Comparison of ENCODE assay signal across 29 cellular contexts in the genomic region with DNA sequence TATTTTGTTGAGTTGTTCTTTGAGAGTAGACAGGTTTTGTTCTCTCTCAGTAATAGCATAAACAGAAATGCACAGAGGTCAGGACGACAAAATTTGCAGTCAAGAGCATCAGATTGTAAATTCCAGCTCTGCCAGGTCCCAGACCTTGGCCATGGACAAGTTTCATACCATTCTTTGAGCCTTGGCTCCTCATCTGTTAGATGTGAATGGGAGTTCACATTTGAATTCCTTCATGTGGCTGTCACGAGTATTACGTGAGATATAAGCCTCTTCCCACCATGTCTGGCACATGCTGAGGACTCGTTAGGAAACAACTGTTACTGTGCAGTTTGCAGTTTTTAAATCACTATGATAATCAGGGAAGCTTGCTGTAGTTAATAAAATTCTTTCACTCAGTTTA.
DNase-seq lines count a peak whose midpoint lies in the region; FAIRE-seq and TF ChIP-seq lines count a peak whose summit lies in the region.
"Had no signal": no experiment of that assay in that cellular context is flagged by ENCODE, and none has a peak within 500 bp of the region (broad histone marks: within the 10 kb centered on the region; RNA-seq: fewer than 3 reads in every experiment).

No MANE protein-coding gene starts in this region.

- H4K12ac ChIP-seq in trophoblast cell (ENCODE audit: low read depth, low read length), result no peak overlapping the region

- H2AFZ ChIP-seq in GM23248 (no peak overlapping the region), keratinocyte (ENCODE audit: control insufficient read depth, low read length) (no peak overlapping the region), Karpas-422 (ENCODE audit: low read length) (no peak overlapping the region), trophoblast cell (ENCODE audit: insufficient read depth, low read length, poor library complexity) (no peak overlapping the region)

- peak; percentile 26 for FAIRE-seq in keratinocyte (lab: Jason Lieb, UNC)
- FAIRE-seq: A549, RCC 7860 had no signal

- no peak overlapping the region for H3K18ac ChIP-seq in trophoblast cell (ENCODE audit: low read length)

- dilution Hi-C loops in keratinocyte (cut with MboI; ENCODE audit: extremely low pct_ligation_motif_present, low sequenced_read_pairs), result no loop called here

- in situ Hi-C loops in GM23248 (cut with MboI), result no loop called here

- no peak overlapping the region for H2AK5ac ChIP-seq in trophoblast cell (ENCODE audit: low read length)

- H2BK5ac ChIP-seq in trophoblast cell (ENCODE audit: low read depth, low read length, poor library complexity), result no peak overlapping the region

- DNase-seq in AG08396 (ENCODE audit: low spot score) (peak; percentile 5), GM23248 (peak; percentile 80), amniotic epithelial cell (ENCODE audit: low read depth) (peak; percentile 56), keratinocyte (ENCODE audit: low read depth, low spot score) (no peak), NCI-H2029 treated with DMSO at 0.1 percent for 48 hours (lab: John Stamatoyannopoulos, UW) (no peak), Karpas-422 (no peak), trophoblast cell (no peak), mesothelial cell of epicardium (ENCODE audit: low spot score in 2 of 2, unreplicated experiment in 2 of 2) (no peak)
- DNase-seq: activated CD4-positive, alpha-beta T cell treated with anti-CD3 and anti-CD28 coated beads for 4 hours; activated naive CD4-positive, alpha-beta T cell treated with anti-CD3 and anti-CD28 coated beads for 36 hours; activated T-cell treated with anti-CD3 and anti-CD28 coated beads, Interleukin-2, amount 50 U/mL, for 4 hours; amygdala; cortex of kidney; EL; endodermal cell; mammary epithelial cell; MG63; NCI-H2107; NCI-H510A; stimulated activated CD4-positive, alpha-beta T cell treated with anti-CD3 and anti-CD28 coated beads, Interleukin-1b, Interleukin-23, amount 100 ng/mL, for 48 hours; T-helper 17 cell had no signal

- H3K9me2 ChIP-seq in GM23248 (ENCODE audit: insufficient read depth) (no peaks in the 10 kb centered on the region), Karpas-422 (replicated peaks; ENCODE audit: insufficient read depth, low read length) (no peaks in the 10 kb centered on the region)

- H3K14ac ChIP-seq in trophoblast cell (ENCODE audit: low read length), result no peak overlapping the region

- H3K36me3 Mint-ChIP-seq in mesothelial cell of epicardium, result peaks cover 4% of the 10 kb centered on the region
- H3K36me3 Mint-ChIP-seq: stimulated activated effector memory CD8-positive, alpha-beta T cell treated with anti-CD3 and anti-CD28 coated beads, Interleukin-12 subunit alpha, Interleukin-12 subunit beta, amount 100 ng/mL, for 72 hours had no signal

- H3K4me1 ChIP-seq in GM23248 (ENCODE audit: insufficient read depth) (peaks cover 36% of the 10 kb centered on the region), keratinocyte (ENCODE audit: control insufficient read depth, extremely low read depth, insufficient read depth, low read length) (peaks cover 14% of the 10 kb centered on the region), Karpas-422 (ENCODE audit: low read length) (no peaks in the 10 kb centered on the region), trophoblast cell (ENCODE audit: control insufficient read depth in 1 of 2, insufficient read depth in 2 of 2, low read length in 2 of 2) (no peaks in the 10 kb centered on the region)
- H3K4me1 ChIP-seq: A549 had no signal

- H3K79me2 ChIP-seq in GM23248 (ENCODE audit: insufficient read depth), result no peaks in the 10 kb centered on the region
- no peaks in the 10 kb centered on the region for H3K79me2 ChIP-seq in keratinocyte (ENCODE audit: control insufficient read depth, insufficient read depth, low read length)
- H3K79me2 ChIP-seq in Karpas-422 (ENCODE audit: low read length), result no peaks in the 10 kb centered on the region
- H3K79me2 ChIP-seq in trophoblast cell (ENCODE audit: control insufficient read depth, insufficient read depth, low read length, poor library complexity), result no peaks in the 10 kb centered on the region

- H3K27ac ChIP-seq in GM23248, result peak overlapping the region; percentile 30
- no peak overlapping the region for H3K27ac ChIP-seq in keratinocyte (ENCODE audit: control insufficient read depth, insufficient read depth, low read length)
- H3K27ac ChIP-seq in Karpas-422 (ENCODE audit: low read length), result no peak overlapping the region
- no peak overlapping the region for H3K27ac ChIP-seq in trophoblast cell (ENCODE audit: low read depth, low read length)
- H3K27ac ChIP-seq: A549, C4-2B, cardiac muscle cell, esophagus muscularis mucosa, neutrophil had no signal

- H4K20me1 ChIP-seq in GM23248 (ENCODE audit: insufficient read depth), result no peaks in the 10 kb centered on the region
- no peaks in the 10 kb centered on the region for H4K20me1 ChIP-seq in keratinocyte (ENCODE audit: control insufficient read depth, extremely low read depth, insufficient read depth, low read length)
- H4K20me1 ChIP-seq in Karpas-422 (ENCODE audit: insufficient read depth, low read depth, low read length), result no peaks in the 10 kb centered on the region

- peak overlapping the region; percentile 53 for H3K4me2 ChIP-seq in GM23248 (ENCODE audit: unreplicated experiment)
- H3K4me2 ChIP-seq in keratinocyte (ENCODE audit: control insufficient read depth, extremely low read depth, insufficient read depth, low read depth, low read length), result no peak overlapping the region
- H3K4me2 ChIP-seq in Karpas-422 (ENCODE audit: low read depth, low read length, poor library complexity, severe bottlenecking), result no peak overlapping the region
- H3K4me2 ChIP-seq in trophoblast cell (ENCODE audit: low read length), result no peak overlapping the region
- H3K4me2 ChIP-seq: A549 had no signal

- H3K27ac Mint-ChIP-seq in mesothelial cell of epicardium, result no peak overlapping the region
- H3K27ac Mint-ChIP-seq: activated naive CD4-positive, alpha-beta T cell treated with anti-CD3 and anti-CD28 coated beads for 36 hours; endodermal cell; progenitor cell of endocrine pancreas; stimulated activated effector memory CD8-positive, alpha-beta T cell treated with anti-CD3 and anti-CD28 coated beads, Interleukin-12 subunit alpha, Interleukin-12 subunit beta, amount 100 ng/mL, for 72 hours; T-helper 17 cell had no signal

- H3K27me3 Mint-ChIP-seq in mesothelial cell of epicardium (ENCODE audit: low read depth), result no peaks in the 10 kb centered on the region
- H3K27me3 Mint-ChIP-seq: progenitor cell of endocrine pancreas, T-helper 17 cell had no signal

- no peak overlapping the region for H4K8ac ChIP-seq in trophoblast cell (ENCODE audit: low read depth, low read length)

- H2BK12ac ChIP-seq in trophoblast cell (ENCODE audit: low read length), result no peak overlapping the region

- H3K9ac ChIP-seq in GM23248, result no peak overlapping the region
- no peak overlapping the region for H3K9ac ChIP-seq in keratinocyte (ENCODE audit: control insufficient read depth, extremely low read depth, insufficient read depth, low read length)
- no peak overlapping the region for H3K9ac ChIP-seq in Karpas-422 (ENCODE audit: low read length)
- no peak overlapping the region for H3K9ac ChIP-seq in trophoblast cell (ENCODE audit: low read length)

- H3F3A ChIP-seq in GM23248 (ENCODE audit: insufficient read depth), result peaks cover 31% of the 10 kb centered on the region

- H3K9me3 Mint-ChIP-seq in mesothelial cell of epicardium, result peaks cover 18% of the 10 kb centered on the region

- H3K4me3 ChIP-seq in GM23248 (no peak overlapping the region), keratinocyte (ENCODE audit: control insufficient read depth in 2 of 3, extremely low read depth in 1 of 3, insufficient read depth in 2 of 3, low read depth in 1 of 3, low read length in 3 of 3) (no peak overlapping the region), Karpas-422 (ENCODE audit: low read length) (no peak overlapping the region), trophoblast cell (ENCODE audit: low read depth, low read length) (no peak overlapping the region)
- H3K4me3 ChIP-seq: A549, cardiac muscle cell, esophagus muscularis mucosa, MG63 had no signal

- H3K4ac ChIP-seq in trophoblast cell (ENCODE audit: low read depth, low read length), result no peak overlapping the region

- H3K79me1 ChIP-seq in trophoblast cell (ENCODE audit: low read length), result no peaks in the 10 kb centered on the region

- TF ChIP-seq CTCF in keratinocyte (optimal IDR thresholded peaks at IDR 0.05 in 1 of 3, IDR thresholded peaks at IDR 0.05 in 1 of 3, conservative IDR thresholded peaks at IDR 0.05 in 1 of 3; ENCODE audit: extremely low read depth in 1 of 3, insufficient read depth in 2 of 3, low read length in 3 of 3), result no peak
- TF ChIP-seq CTCF in mesothelial cell of epicardium (IDR thresholded peaks at IDR 0.05; ENCODE audit: unreplicated experiment), result no peak

- H3K23ac ChIP-seq in trophoblast cell (ENCODE audit: low read length), result no peak overlapping the region

- no peak overlapping the region for H2BK120ac ChIP-seq in trophoblast cell (ENCODE audit: insufficient read depth, low read length, poor library complexity)

- H3K9me1 ChIP-seq in keratinocyte (ENCODE audit: control insufficient read depth, extremely low read depth, insufficient read depth, low read length), result no peaks in the 10 kb centered on the region

- no peaks in the 10 kb centered on the region for H3K9me3 ChIP-seq in GM23248 (ENCODE audit: low read depth)
- H3K9me3 ChIP-seq in keratinocyte (ENCODE audit: control insufficient read depth, low read depth, low read length), result no peaks in the 10 kb centered on the region
- no peaks in the 10 kb centered on the region for H3K9me3 ChIP-seq in Karpas-422 (ENCODE audit: low read length)
- peaks cover 5% of the 10 kb centered on the region for H3K9me3 ChIP-seq in trophoblast cell (ENCODE audit: insufficient read depth, low read depth, low read length)
- H3K9me3 ChIP-seq: A549, neutrophil had no signal

- H3K36me3 ChIP-seq in GM23248 (ENCODE audit: low read depth) (no peaks in the 10 kb centered on the region), keratinocyte (ENCODE audit: control insufficient read depth in 2 of 2, extremely low read depth in 1 of 2, insufficient read depth in 2 of 2, low read length in 2 of 2) (no peaks in the 10 kb centered on the region), Karpas-422 (ENCODE audit: insufficient read depth, low read length) (no peaks in the 10 kb centered on the region), trophoblast cell (ENCODE audit: control insufficient read depth in 1 of 2, insufficient read depth in 2 of 2, low read length in 2 of 2) (no peaks in the 10 kb centered on the region)
- H3K36me3 ChIP-seq: cardiac muscle cell, esophagus muscularis mucosa, MG63, neutrophil had no signal

- H3K27me3 ChIP-seq in GM23248 (replicated peaks; ENCODE audit: insufficient read depth) (no peaks in the 10 kb centered on the region), keratinocyte (ENCODE audit: control insufficient read depth, extremely low read depth, insufficient read depth, low read length) (no peaks in the 10 kb centered on the region), Karpas-422 (ENCODE audit: low read length) (no peaks in the 10 kb centered on the region), trophoblast cell (ENCODE audit: insufficient read depth, low read length) (no peaks in the 10 kb centered on the region)
- H3K27me3 ChIP-seq: cardiac muscle cell, esophagus muscularis mucosa, MG63, neutrophil had no signal

- H4K91ac ChIP-seq in trophoblast cell (ENCODE audit: low read depth, low read length), result no peak overlapping the region

- WGBS in GM23248 (ENCODE audit: low coverage in 1 of 2, low lambda C conversion rate in 2 of 2, missing lambda C conversion rate in 2 of 2), 2 experiments, result 52 to 62% methylated on average over 4 of the region's 4 CpGs
- WGBS in trophoblast cell (ENCODE audit: extremely low coverage, insufficient coverage, insufficient read length), result no CpG with 5 or more reads among the region's 4 CpGs

- peaks cover 17% of the 10 kb centered on the region for H3K4me1 Mint-ChIP-seq in mesothelial cell of epicardium
- H3K4me1 Mint-ChIP-seq: stimulated activated effector memory CD8-positive, alpha-beta T cell treated with anti-CD3 and anti-CD28 coated beads, Interleukin-12 subunit alpha, Interleukin-12 subunit beta, amount 100 ng/mL, for 72 hours; T-helper 17 cell had no signal

- H3K4me3 Mint-ChIP-seq in mesothelial cell of epicardium, result no peak overlapping the region
- H3K4me3 Mint-ChIP-seq: activated naive CD4-positive, alpha-beta T cell treated with anti-CD3 and anti-CD28 coated beads for 36 hours; activated T-cell treated with anti-CD3 and anti-CD28 coated beads, Interleukin-2, amount 50 U/mL, for 4 hours; endodermal cell; stimulated activated effector memory CD8-positive, alpha-beta T cell treated with anti-CD3 and anti-CD28 coated beads, Interleukin-12 subunit alpha, Interleukin-12 subunit beta, amount 100 ng/mL, for 72 hours; T-helper 17 cell had no signal

Comparison
In these comparisons a context has a peak if more than half of its experiments do, and no peak if none do; other contexts are left out.
1. DNase-seq: peak in AG08396 (single experiment), GM23248 (single experiment) and amniotic epithelial cell (single experiment); none in keratinocyte (single experiment), NCI-H2029 treated with DMSO at 0.1 percent for 48 hours (single experiment), Karpas-422 (single experiment), trophoblast cell (0 of 2) and mesothelial cell of epicardium (0 of 2).